ENCODE assay signal across 23 cellular contexts in genomic region chr7:35712563-35713226, GRCh38.
"Had no signal": no experiment of that assay in that cellular context is flagged by ENCODE, and none has a peak within 500 bp of the region (broad histone marks: within the 10 kb centered on the region; RNA-seq: fewer than 3 reads in every experiment).

No MANE protein-coding gene starts in this region.

- H3K36me3 ChIP-seq: adrenal gland, MG63 had no signal

- H3K9me3 ChIP-seq: adrenal gland, MG63 had no signal

- H3K27ac ChIP-seq: adrenal gland had no signal

- ATAC-seq: activated T-cell treated with anti-CD3 and anti-CD28 coated beads, Interleukin-2, amount 50 U/mL, for 72 hours; PC-3; T-helper 17 cell had no signal

- H3K4me3 ChIP-seq: adrenal gland, MG63 had no signal

- DNase-seq: activated CD4-positive, alpha-beta memory T cell treated with anti-CD3 and anti-CD28 coated beads for 36 hours; activated CD4-positive, alpha-beta T cell treated with anti-CD3 and anti-CD28 coated beads, Interleukin-2, amount 10 ng/mL, durations not matched to agents 7 days and 5 days; activated CD4-positive, CD25-positive, alpha-beta regulatory T cell; activated CD8-positive, alpha-beta memory T cell treated with anti-CD3 and anti-CD28 coated beads for 24 hours; activated gamma-delta T cell treated with Interleukin-2 at 50 U/mL for 16 hours; activated naive CD4-positive, alpha-beta T cell treated with anti-CD3 and anti-CD28 coated beads, Interleukin-2, amount 50 U/mL, for 16 hours; activated naive CD8-positive, alpha-beta T cell treated with anti-CD3 and anti-CD28 coated beads, Interleukin-2, amount 10 ng/mL, durations not matched to agents 7 days and 5 days; activated T-cell treated with anti-CD3 and anti-CD28 coated beads, Interleukin-2, amount 50 U/mL, for 72 hours; adrenal gland; anterior cingulate cortex; cerebellar nuclear complex; MG63; NCI-H1105; NCI-H1436 treated with DMSO at 0.1 percent for 48 hours; NCI-H187; NCI-H2081; NCI-H510A treated with DMSO at 0.1 percent for 48 hours; NCI-H69; NK-92 treated with Interleukin-12 subunit alpha and Interleukin-12 subunit beta, amount 100 ng/mL, for 24 hours; PC-3; SIG-M5; T-helper 17 cell; T-helper 9 cell had no signal

- H3K27me3 ChIP-seq: adrenal gland had no signal
